Comparison of ENCODE assay signal across 8 cellular contexts in genomic region chr2:240831594-240832204, GRCh38. TPM values are rescaled to one million over a fixed set of nuclear protein-coding genes. Genes with fewer than 3 reads are reported as not detected.
DNase-seq lines count a peak whose midpoint lies in the region; ATAC-seq and TF ChIP-seq lines count a peak whose summit lies in the region.

No MANE protein-coding gene starts in this region.

- no peak overlapping the region for H3K27ac ChIP-seq in iPS-18a (ENCODE audit: low read length)

- peaks cover 24% of the 10 kb centered on the region for H3K27me3 Mint-ChIP-seq in activated CD4-positive, alpha-beta T cell treated with anti-CD3 and anti-CD28 coated beads for 36 hours
- H3K27me3 Mint-ChIP-seq in activated T-helper 1 cell treated with anti-CD3 and anti-CD28 coated beads, Interleukin-12 subunit alpha, Interleukin-12 subunit beta, Interleukin-2, Interleukin-4 antibody, amounts not matched to agents 30 ng/mL and 10 ng/mL and 1 ng/mL, durations not matched to agents 14 hours and 24 hours and 36 hours (ENCODE audit: insufficient read depth), result peaks cover 23% of the 10 kb centered on the region
- H3K27me3 Mint-ChIP-seq in stimulated activated memory B cell treated with anti-CD40 and anti-IgM and Interleukin-4, amounts not matched to agents 10 μg/mL and 1 μg/mL and 100 μg/mL, for 72 hours, result peaks cover 43% of the 10 kb centered on the region

- H3K4me3 Mint-ChIP-seq in activated CD4-positive, alpha-beta T cell treated with anti-CD3 and anti-CD28 coated beads for 36 hours, result peak overlapping the region; percentile 63
- peak overlapping the region; percentile 72 for H3K4me3 Mint-ChIP-seq in activated T-helper 1 cell treated with anti-CD3 and anti-CD28 coated beads, Interleukin-12 subunit alpha, Interleukin-12 subunit beta, Interleukin-2, Interleukin-4 antibody, amounts not matched to agents 30 ng/mL and 10 ng/mL and 1 ng/mL, durations not matched to agents 14 hours and 24 hours and 36 hours
- H3K4me3 Mint-ChIP-seq in stimulated activated memory B cell treated with anti-CD40 and anti-IgM and Interleukin-4, amounts not matched to agents 10 μg/mL and 1 μg/mL and 100 μg/mL, for 72 hours, result peak overlapping the region; percentile 23

- H3K27me3 ChIP-seq in iPS-18a (ENCODE audit: control insufficient read depth, insufficient read depth, low read length), result peaks cover 33% of the 10 kb centered on the region

- H3K27ac Mint-ChIP-seq in activated CD4-positive, alpha-beta T cell treated with anti-CD3 and anti-CD28 coated beads for 36 hours, result no peak overlapping the region
- H3K27ac Mint-ChIP-seq in activated T-helper 1 cell treated with anti-CD3 and anti-CD28 coated beads, Interleukin-12 subunit alpha, Interleukin-12 subunit beta, Interleukin-2, Interleukin-4 antibody, amounts not matched to agents 30 ng/mL and 10 ng/mL and 1 ng/mL, durations not matched to agents 14 hours and 24 hours and 36 hours, result no peak overlapping the region
- no peak overlapping the region for H3K27ac Mint-ChIP-seq in stimulated activated memory B cell treated with anti-CD40 and anti-IgM and Interleukin-4, amounts not matched to agents 10 μg/mL and 1 μg/mL and 100 μg/mL, for 72 hours

- no peaks in the 10 kb centered on the region for H3K9me3 ChIP-seq in iPS-18a (ENCODE audit: control insufficient read depth, low read depth, low read length)

- no peaks in the 10 kb centered on the region for H3K9me3 Mint-ChIP-seq in activated CD4-positive, alpha-beta T cell treated with anti-CD3 and anti-CD28 coated beads for 36 hours (ENCODE audit: low read depth)
- no peaks in the 10 kb centered on the region for H3K9me3 Mint-ChIP-seq in activated T-helper 1 cell treated with anti-CD3 and anti-CD28 coated beads, Interleukin-12 subunit alpha, Interleukin-12 subunit beta, Interleukin-2, Interleukin-4 antibody, amounts not matched to agents 30 ng/mL and 10 ng/mL and 1 ng/mL, durations not matched to agents 14 hours and 24 hours and 36 hours
- H3K9me3 Mint-ChIP-seq in stimulated activated memory B cell treated with anti-CD40 and anti-IgM and Interleukin-4, amounts not matched to agents 10 μg/mL and 1 μg/mL and 100 μg/mL, for 72 hours, result no peaks in the 10 kb centered on the region

- POLR2A ChIA-PET in activated CD4-positive, alpha-beta T cell treated with anti-CD3 and anti-CD28 coated beads for 36 hours (lab: Charles Lee), result no interaction called here

- peak overlapping the region; percentile 83 for H3K4me3 ChIP-seq in iPS-18a (ENCODE audit: low read length)

- peaks cover 2% of the 10 kb centered on the region for H3K4me1 Mint-ChIP-seq in activated CD4-positive, alpha-beta T cell treated with anti-CD3 and anti-CD28 coated beads for 36 hours
- no peaks in the 10 kb centered on the region for H3K4me1 Mint-ChIP-seq in activated T-helper 1 cell treated with anti-CD3 and anti-CD28 coated beads, Interleukin-12 subunit alpha, Interleukin-12 subunit beta, Interleukin-2, Interleukin-4 antibody, amounts not matched to agents 30 ng/mL and 10 ng/mL and 1 ng/mL, durations not matched to agents 14 hours and 24 hours and 36 hours (ENCODE audit: low read depth)
- peaks cover 13% of the 10 kb centered on the region for H3K4me1 Mint-ChIP-seq in stimulated activated memory B cell treated with anti-CD40 and anti-IgM and Interleukin-4, amounts not matched to agents 10 μg/mL and 1 μg/mL and 100 μg/mL, for 72 hours

- no peak for ATAC-seq in activated CD4-positive, alpha-beta T cell treated with anti-CD3 and anti-CD28 coated beads for 36 hours
- no peak for ATAC-seq in stimulated activated memory B cell treated with anti-CD40 and anti-IgM and Interleukin-4, amounts not matched to agents 10 μg/mL and 1 μg/mL and 100 μg/mL, for 72 hours
- ATAC-seq in GM18861 (IDR thresholded peaks at IDR 0.05; ENCODE audit: unreplicated experiment) (no peak), GM18505 (IDR thresholded peaks at IDR 0.05; ENCODE audit: unreplicated experiment) (no peak)

- no peaks in the 10 kb centered on the region for H3K36me3 ChIP-seq in iPS-18a (ENCODE audit: control insufficient read depth, low read depth, low read length)

- no peak overlapping the region for H3K9ac ChIP-seq in iPS-18a (ENCODE audit: low read length)

- no peaks in the 10 kb centered on the region for H3K36me3 Mint-ChIP-seq in activated CD4-positive, alpha-beta T cell treated with anti-CD3 and anti-CD28 coated beads for 36 hours (ENCODE audit: low read depth)
- H3K36me3 Mint-ChIP-seq in activated T-helper 1 cell treated with anti-CD3 and anti-CD28 coated beads, Interleukin-12 subunit alpha, Interleukin-12 subunit beta, Interleukin-2, Interleukin-4 antibody, amounts not matched to agents 30 ng/mL and 10 ng/mL and 1 ng/mL, durations not matched to agents 14 hours and 24 hours and 36 hours (ENCODE audit: low read depth), result no peaks in the 10 kb centered on the region
- no peaks in the 10 kb centered on the region for H3K36me3 Mint-ChIP-seq in stimulated activated memory B cell treated with anti-CD40 and anti-IgM and Interleukin-4, amounts not matched to agents 10 μg/mL and 1 μg/mL and 100 μg/mL, for 72 hours

- TF ChIP-seq POLR2A in GM18505 (IDR thresholded peaks at IDR 0.05; ENCODE audit: borderline replicate concordance, extremely low read depth, insufficient read depth, insufficient read length), result no peak

- no peak for DNase-seq in activated CD4-positive, alpha-beta T cell treated with anti-CD3 and anti-CD28 coated beads for 36 hours
- no peak for DNase-seq in activated CD4-positive, alpha-beta T cell treated with anti-CD3 and anti-CD28 coated beads, Interleukin-2, amount 50 U/mL, for 48 hours
- DNase-seq in activated T-helper 1 cell treated with anti-CD3 and anti-CD28 coated beads, Interleukin-12 subunit alpha, Interleukin-12 subunit beta, Interleukin-2, Interleukin-4 antibody, amounts not matched to agents 30 ng/mL and 10 ng/mL and 1 ng/mL, durations not matched to agents 14 hours and 24 hours and 36 hours (ENCODE audit: low spot score), result no peak
- no peak for DNase-seq in globus pallidus (ENCODE audit: low spot score)

- intact Hi-C loops in activated CD4-positive, alpha-beta T cell treated with anti-CD3 and anti-CD28 coated beads for 36 hours (cut with DNase I, micrococcal nuclease), result loop anchor here (1.0 to 2.0 kb wide), 17 partner anchors 12 to 1430 kb away; partner anchors contain the start of genes CAPN10 (in 2 of the 2), STK25 (in 2 of the 2), ATG4B (in 1 of the 2) and D2HGDH (in 1 of the 2)
- intact Hi-C loops in activated T-helper 1 cell treated with anti-CD3 and anti-CD28 coated beads, Interleukin-12 subunit alpha, Interleukin-12 subunit beta, Interleukin-2, Interleukin-4 antibody, amounts not matched to agents 30 ng/mL and 10 ng/mL and 1 ng/mL, durations not matched to agents 14 hours and 24 hours and 36 hours (cut with micrococcal nuclease), result loop anchor here (1.0 to 5.0 kb wide), 9 partner anchors 167 to 1050 kb away; partner anchors contain the start of genes CAPN10, COPS9, GPC1 and HDLBP

- peaks cover 4% of the 10 kb centered on the region for H3K4me1 ChIP-seq in iPS-18a (ENCODE audit: control insufficient read depth, low read depth, low read length)

- CTCF ChIA-PET in activated CD4-positive, alpha-beta T cell treated with anti-CD3 and anti-CD28 coated beads for 36 hours (lab: Charles Lee), result interaction anchor here (0.6 kb wide), 1 partner anchor 74 kb away, joined by 3 read pairs; the partner anchor contains the start of gene CROCC2

RNA-seq across cellular contexts. Expression of gene KIF1A, which starts 11.7 kb away (rescaled TPM):
- 1 to 10 TPM; 4.6 to 8.2 TPM for total RNA-seq in activated CD4-positive, alpha-beta T cell treated with anti-CD3 and anti-CD28 coated beads for 36 hours
- total RNA-seq in activated T-helper 1 cell treated with anti-CD3 and anti-CD28 coated beads, Interleukin-12 subunit alpha, Interleukin-12 subunit beta, Interleukin-2, Interleukin-4 antibody, amounts not matched to agents 30 ng/mL and 10 ng/mL and 1 ng/mL, durations not matched to agents 14 hours and 24 hours and 36 hours, result 0.66 and 0.83 TPM in 2 replicates

RNA-seq across cellular contexts. Expression of gene AGXT, which starts 36.9 kb away (rescaled TPM):
- not detected for total RNA-seq in activated CD4-positive, alpha-beta T cell treated with anti-CD3 and anti-CD28 coated beads for 36 hours
- total RNA-seq in activated T-helper 1 cell treated with anti-CD3 and anti-CD28 coated beads, Interleukin-12 subunit alpha, Interleukin-12 subunit beta, Interleukin-2, Interleukin-4 antibody, amounts not matched to agents 30 ng/mL and 10 ng/mL and 1 ng/mL, durations not matched to agents 14 hours and 24 hours and 36 hours, result not detected in 2 replicates
